Comparison of ENCODE assay signal across 22 cellular contexts in the genomic region with DNA sequence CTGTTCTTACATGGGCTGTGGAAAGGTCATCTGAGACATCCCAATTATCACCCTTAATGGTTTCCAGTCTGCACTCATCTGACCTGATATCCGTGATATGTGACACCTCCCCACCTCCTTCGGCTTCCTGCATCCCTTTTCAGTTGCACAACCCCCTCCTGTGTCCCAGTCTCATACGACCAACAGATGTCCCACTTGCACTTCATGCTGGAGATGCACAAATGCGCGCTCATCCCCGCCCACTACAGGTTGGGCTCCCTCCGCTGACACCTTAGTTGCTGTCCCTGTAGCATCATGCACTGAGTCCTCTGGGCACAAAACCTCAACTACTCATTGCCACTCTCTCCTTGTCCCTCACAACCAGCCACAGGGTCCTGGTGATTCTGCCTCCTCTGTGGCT.
A peak's percentile ranks its signal among the peaks of the same experiment; 100 is the strongest.
DNase-seq lines count a peak whose midpoint lies in the region; ATAC-seq and TF ChIP-seq lines count a peak whose summit lies in the region.
"Had no signal": no experiment of that assay in that cellular context is flagged by ENCODE, and none has a peak within 500 bp of the region (broad histone marks: within the 10 kb centered on the region; RNA-seq: fewer than 3 reads in every experiment).

No MANE protein-coding gene starts in this region.

- no peak overlapping the region for H3K27ac ChIP-seq in HEK293 (ENCODE audit: extremely low read depth, low read depth, low read length)
- no peak overlapping the region for H3K27ac ChIP-seq in body of pancreas
- H3K27ac ChIP-seq: heart left ventricle had no signal

- WGBS in body of pancreas, 2 donors: 57 to 72% methylated on average over 7 of the region's 7 CpGs

- H3K4me3 Mint-ChIP-seq in Caco-2 (ENCODE audit: unreplicated experiment) (no peak overlapping the region), mesothelial cell of epicardium (no peak overlapping the region)
- H3K4me3 Mint-ChIP-seq: memory B cell; natural killer cell treated with Interleukin-12 subunit alpha and Interleukin-12 subunit beta and Interleukin-15 and Interleukin-18, amount 100 ng/mL, for 72 hours had no signal

- H3K4me3 ChIP-seq in Caco-2 (ENCODE audit: low read depth, low read length) (no peak overlapping the region), HEK293 (ENCODE audit: low read depth, low read length) (no peak overlapping the region), body of pancreas (no peak overlapping the region)
- H3K4me3 ChIP-seq: GM12878, heart left ventricle, MG63 had no signal

- no TSS peak for BruUV-seq in Caco-2 (replicated peaks; lab: Mats Ljungman, UMichigan)

- H3K4me1 Mint-ChIP-seq in Caco-2 (ENCODE audit: low read depth, unreplicated experiment) (no peaks in the 10 kb centered on the region), mesothelial cell of epicardium (no peaks in the 10 kb centered on the region)
- H3K4me1 Mint-ChIP-seq: memory B cell had no signal

- peaks cover 41% of the 10 kb centered on the region for H3K27me3 Mint-ChIP-seq in Caco-2 (ENCODE audit: insufficient read depth, unreplicated experiment)
- H3K27me3 Mint-ChIP-seq in mesothelial cell of epicardium (ENCODE audit: low read depth): peaks cover 35% of the 10 kb centered on the region

- ATAC-seq in body of pancreas: no peak
- no peak for ATAC-seq in GM18502 (IDR thresholded peaks at IDR 0.05; ENCODE audit: poor library complexity, unreplicated experiment)
- no peak for ATAC-seq in HG03039 (IDR thresholded peaks at IDR 0.05; ENCODE audit: unreplicated experiment)
- ATAC-seq: GM12878; heart left ventricle; natural killer cell treated with Interleukin-12 subunit alpha and Interleukin-12 subunit beta and Interleukin-15 and Interleukin-18, amount 100 ng/mL, for 72 hours had no signal

- H3K36me3 ChIP-seq in Caco-2 (ENCODE audit: control insufficient read depth, insufficient read depth, low read length): no peaks in the 10 kb centered on the region
- no peaks in the 10 kb centered on the region for H3K36me3 ChIP-seq in HEK293 (ENCODE audit: control insufficient read depth in 2 of 2, insufficient read depth in 1 of 2, low read length in 2 of 2)
- H3K36me3 ChIP-seq in body of pancreas (replicated peaks in 1 of 2; ENCODE audit: insufficient read depth in 1 of 2, low read depth in 2 of 2): no peaks in the 10 kb centered on the region
- H3K36me3 ChIP-seq: heart left ventricle, MG63 had no signal

- no peak overlapping the region for H3K27ac Mint-ChIP-seq in Caco-2 (ENCODE audit: unreplicated experiment)
- no peak overlapping the region for H3K27ac Mint-ChIP-seq in mesothelial cell of epicardium
- H3K27ac Mint-ChIP-seq: memory B cell; natural killer cell treated with Interleukin-12 subunit alpha and Interleukin-12 subunit beta and Interleukin-15 and Interleukin-18, amount 100 ng/mL, for 72 hours; progenitor cell of endocrine pancreas had no signal

- DNase-seq in Caco-2: peak; percentile 22 to 38
- DNase-seq in NCI-H69 (lab: John Stamatoyannopoulos, UW): peak; percentile 92
- DNase-seq in iPS-NIHi7 (ENCODE audit: extremely low spot score): peak; percentile 20
- DNase-seq in body of pancreas: no peak
- DNase-seq in mesothelial cell of epicardium (ENCODE audit: low spot score in 2 of 2, unreplicated experiment in 2 of 2): no peak
- DNase-seq: activated CD4-positive, alpha-beta T cell treated with anti-CD3 and anti-CD28 coated beads, Interleukin-2, amount 50 U/mL, for 48 hours; activated naive CD4-positive, alpha-beta T cell treated with Interleukin-2 at 50 U/mL for 16 hours; activated T-cell treated with anti-CD3 and anti-CD28 coated beads for 4 hours; aorta; GDM1; heart left ventricle; MG63; NCI-H1436 treated with DMSO at 0.1 percent for 48 hours; stimulated activated CD4-positive, alpha-beta T cell treated with anti-CD3 and anti-CD28 coated beads, Interleukin-2, amount 100 ng/mL, for 48 hours; T-helper 1 cell had no signal

- H3K36me3 Mint-ChIP-seq in Caco-2 (ENCODE audit: insufficient read depth, unreplicated experiment) (no peaks in the 10 kb centered on the region), mesothelial cell of epicardium (no peaks in the 10 kb centered on the region)
- H3K36me3 Mint-ChIP-seq: natural killer cell treated with Interleukin-12 subunit alpha and Interleukin-12 subunit beta and Interleukin-15 and Interleukin-18, amount 100 ng/mL, for 72 hours had no signal

- no peaks in the 10 kb centered on the region for H3K4me1 ChIP-seq in Caco-2
- H3K4me1 ChIP-seq in HEK293 (ENCODE audit: control insufficient read depth, insufficient read depth, low read length): peaks cover 5% of the 10 kb centered on the region; the same call in 1 of the 2 replicates
- no peaks in the 10 kb centered on the region for H3K4me1 ChIP-seq in body of pancreas

- H3K27me3 ChIP-seq in Caco-2 (replicated peaks; ENCODE audit: control insufficient read depth, insufficient read depth, low read length): no peaks in the 10 kb centered on the region; the same call in 1 of the 2 replicates
- H3K27me3 ChIP-seq in body of pancreas: no peaks in the 10 kb centered on the region
- H3K27me3 ChIP-seq: heart left ventricle, MG63 had no signal

- POLR2A ChIA-PET in Caco-2 (lab: Charles Lee) (no interaction called here), HEK293 (lab: Yijun Ruan, JAX) (no interaction called here)

- H3K9me3 ChIP-seq in Caco-2: no peaks in the 10 kb centered on the region
- H3K9me3 ChIP-seq in HEK293 (ENCODE audit: control insufficient read depth, insufficient read depth, low read depth, low read length): no peaks in the 10 kb centered on the region
- H3K9me3 ChIP-seq in body of pancreas: no peaks in the 10 kb centered on the region
- H3K9me3 ChIP-seq: MG63 had no signal

- H3K9me3 Mint-ChIP-seq in Caco-2 (ENCODE audit: unreplicated experiment): no peaks in the 10 kb centered on the region
- no peaks in the 10 kb centered on the region for H3K9me3 Mint-ChIP-seq in mesothelial cell of epicardium
- H3K9me3 Mint-ChIP-seq: memory B cell; natural killer cell treated with Interleukin-12 subunit alpha and Interleukin-12 subunit beta and Interleukin-15 and Interleukin-18, amount 100 ng/mL, for 72 hours had no signal

- intact Hi-C loops in Caco-2 (cut with micrococcal nuclease; ENCODE audit: unreplicated experiment) (no loop called here), body of pancreas (cut with DNase I) (loop anchor here (10.0 kb wide), 1 partner anchor 60 kb away; no protein-coding TSS in a partner anchor)

- TF ChIP-seq POLR2A in body of pancreas (IDR thresholded peaks at IDR 0.05): no peak

- TF ChIP-seq CTCF in Caco-2 (IDR thresholded peaks at IDR 0.05; ENCODE audit: insufficient read depth in 1 of 2, low read depth in 1 of 2, low read length in 1 of 2, severe bottlenecking in 1 of 2, unreplicated experiment in 1 of 2): no peak
- peak; percentile 87 for TF ChIP-seq CTCF in HEK293 (tag by site-specific recombination; IDR thresholded peaks at IDR 0.05)
- TF ChIP-seq CTCF in body of pancreas (IDR thresholded peaks at IDR 0.05): no peak
- no peak for TF ChIP-seq CTCF in mesothelial cell of epicardium (IDR thresholded peaks at IDR 0.05; ENCODE audit: unreplicated experiment)

- CTCF ChIA-PET in Caco-2 (lab: Charles Lee) (no interaction called here), HEK293 (lab: Yijun Ruan, JAX) (interaction anchor here (0.6 kb wide), 1 partner anchor 13 kb away, joined by 3 read pairs; no protein-coding TSS in a partner anchor)

TF ChIP-seq in HEK293, 187 proteins besides CTCF, POLR2A, EP300 and RAD21:
- TF ChIP-seq SCRT2 (tag by site-specific recombination; IDR thresholded peaks at IDR 0.05) (peak; percentile 60; the same call in 1 of the 2 replicates), ZNF571 (tag by site-specific recombination; IDR thresholded peaks at IDR 0.05) (no peak), TRIM28 (IDR thresholded peaks at IDR 0.05; ENCODE audit: borderline replicate concordance, low read length) (0 out of 2 replicates have a peak, but pooled peaks have one; percentile 12), ZSCAN23 (tag by site-specific recombination; IDR thresholded peaks at IDR 0.05) (0 out of 2 replicates have a peak, but pooled peaks have one; percentile 25), GLIS1 (tag by site-specific recombination; IDR thresholded peaks at IDR 0.05) (peak; percentile 22; the same call in 1 of the 2 replicates), ZEB2 (tag by site-specific recombination; IDR thresholded peaks at IDR 0.05) (no peak), EGR2 (tag by site-specific recombination; IDR thresholded peaks at IDR 0.05; ENCODE audit: low read depth) (peak; percentile 18; the same call in 1 of the 2 replicates), ZBTB17 (tag by site-specific recombination; IDR thresholded peaks at IDR 0.05) (peak; percentile 21; the same call in 1 of the 2 replicates), KLF8 (tag by site-specific recombination; IDR thresholded peaks at IDR 0.05) (no peak), ZFP41 (tag by site-specific recombination; IDR thresholded peaks at IDR 0.05; ENCODE audit: borderline replicate concordance) (no peak), ZBTB1 (tag by site-specific recombination; IDR thresholded peaks at IDR 0.05) (no peak)
- TF ChIP-seq, protein P1, sequence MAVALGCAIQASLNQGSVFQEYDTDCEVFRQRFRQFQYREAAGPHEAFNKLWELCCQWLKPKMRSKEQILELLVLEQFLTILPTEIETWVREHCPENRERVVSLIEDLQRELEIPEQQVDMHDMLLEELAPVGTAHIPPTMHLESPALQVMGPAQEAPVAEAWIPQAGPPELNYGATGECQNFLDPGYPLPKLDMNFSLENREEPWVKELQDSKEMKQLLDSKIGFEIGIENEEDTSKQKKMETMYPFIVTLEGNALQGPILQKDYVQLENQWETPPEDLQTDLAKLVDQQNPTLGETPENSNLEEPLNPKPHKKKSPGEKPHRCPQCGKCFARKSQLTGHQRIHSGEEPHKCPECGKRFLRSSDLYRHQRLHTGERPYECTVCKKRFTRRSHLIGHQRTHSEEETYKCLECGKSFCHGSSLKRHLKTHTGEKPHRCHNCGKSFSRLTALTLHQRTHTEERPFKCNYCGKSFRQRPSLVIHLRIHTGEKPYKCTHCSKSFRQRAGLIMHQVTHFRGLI (tag by site-specific recombination; IDR thresholded peaks at IDR 0.05): peak; percentile 84

Comparison
In these comparisons a context has a peak if more than half of its experiments do, and no peak if none do; other contexts are left out.
1. DNase-seq: peak in Caco-2 (2 of 2), NCI-H69 (single experiment) and iPS-NIHi7 (single experiment); none in body of pancreas (0 of 4) and mesothelial cell of epicardium (0 of 2).